Comparison of ENCODE assay signal across 13 cellular contexts in the genomic region with DNA sequence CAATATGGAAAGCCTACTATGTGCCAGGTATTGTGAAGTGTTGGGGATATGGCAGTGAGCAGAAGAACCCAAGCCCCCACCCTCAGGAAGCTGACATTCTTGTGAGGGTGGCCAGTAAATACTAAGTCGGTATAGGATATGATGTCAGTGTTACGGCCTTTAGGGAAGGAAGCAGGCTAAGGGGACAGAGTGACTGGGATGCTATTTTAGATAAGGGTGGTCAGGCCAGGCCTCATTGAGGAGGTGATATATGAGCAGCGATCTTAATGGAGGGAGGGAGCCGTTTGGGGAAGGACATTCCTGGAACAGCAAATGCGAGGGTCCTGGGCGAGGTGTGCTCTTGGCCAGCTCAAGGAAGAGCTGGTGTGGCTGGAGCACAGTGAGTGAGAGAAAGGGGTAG. TPM values are rescaled to one million over a fixed set of nuclear protein-coding genes. Genes with fewer than 3 reads are reported as not detected.
A peak's percentile ranks its signal among the peaks of the same experiment; 100 is the strongest.
DNase-seq lines count a peak whose midpoint lies in the region; ATAC-seq, FAIRE-seq and TF ChIP-seq lines count a peak whose summit lies in the region.
"Had no signal": no experiment of that assay in that cellular context is flagged by ENCODE, and none has a peak within 500 bp of the region (broad histone marks: within the 10 kb centered on the region; RNA-seq: fewer than 3 reads in every experiment).

No MANE protein-coding gene starts in this region.

- H3K9me3 ChIP-seq in K562 (replicated peaks; ENCODE audit: control insufficient read depth, insufficient read depth, low read depth, low read length) = no peaks in the 10 kb centered on the region
- H3K9me3 ChIP-seq: gastrocnemius medialis, ovary had no signal

- no peaks in the 10 kb centered on the region for H3K9me3 Mint-ChIP-seq in neural crest cell

- peaks cover 51% of the 10 kb centered on the region; the same call in 2 of the 3 replicates for H3K36me3 ChIP-seq in K562 (ENCODE audit: control insufficient read depth, insufficient read depth, low read length)
- H3K36me3 ChIP-seq: ovary had no signal

- no peak overlapping the region for H2AFZ ChIP-seq in K562 (ENCODE audit: low read depth, low read length)

- H3K27me3 ChIP-seq in HL-60 (ENCODE audit: insufficient read depth, poor library complexity, severe bottlenecking) = no peaks in the 10 kb centered on the region
- no peaks in the 10 kb centered on the region for H3K27me3 ChIP-seq in K562 (ENCODE audit: control insufficient read depth in 2 of 2, insufficient read depth in 2 of 2, low read length in 2 of 2)
- H3K27me3 ChIP-seq: gastrocnemius medialis, ovary had no signal

- no peaks in the 10 kb centered on the region for H3K27me3 Mint-ChIP-seq in neural crest cell (ENCODE audit: low read depth)

- POLR2A ChIA-PET in K562 (lab: Yijun Ruan, JAX) = interaction anchor here (0.6 to 1.4 kb wide), 4 partner anchors 10 to 31 kb away, joined by 3 to 6 read pairs (median 3); no protein-coding TSS in a partner anchor

- peak overlapping the region; percentile 76 for H3K4me3 ChIP-seq in HL-60 (replicated peaks; ENCODE audit: insufficient read depth, low read length)
- 0 out of 2 replicates have a peak overlapping the region, but pooled peaks have one; percentile 18 for H3K4me3 ChIP-seq in K562
- H3K4me3 ChIP-seq: GM12878, ovary had no signal

- H3K4me1 Mint-ChIP-seq in neural crest cell = peaks cover 20% of the 10 kb centered on the region

- H3K9me1 ChIP-seq in K562 (ENCODE audit: control insufficient read depth, insufficient read depth, low read length) = no peaks in the 10 kb centered on the region

- H4K20me1 ChIP-seq in K562 (replicated peaks; ENCODE audit: control insufficient read depth, insufficient read depth, low read length) = no peaks in the 10 kb centered on the region

- H3K27ac Mint-ChIP-seq in neural crest cell (ENCODE audit: unreplicated experiment) = peak overlapping the region; percentile 35

- WGBS in K562 (ENCODE audit: insufficient coverage, low coverage, missing lambda C conversion rate) = 4% methylated on average over 6 of the region's 6 CpGs

- TF ChIP-seq POLR2A in K562 (conservative IDR thresholded peaks at IDR 0.05) = no peak

- BruUV-seq in K562 (replicated peaks; lab: Mats Ljungman, UMichigan) = no TSS peak

- H3K27ac ChIP-seq in HL-60 (replicated peaks) (peak overlapping the region; percentile 76), K562 (ENCODE audit: extremely low read depth, low read depth, low read length) (peak overlapping the region; percentile 67)
- H3K27ac ChIP-seq: ovary had no signal

- DNase-seq in SIG-M5 treated with dmso at 0.1 percent for 504 hours (lab: John Stamatoyannopoulos, UW; ENCODE audit: unreplicated experiment) (peak; percentile 3), SIG-M5 (lab: John Stamatoyannopoulos, UW) (no peak), HL-60 (ENCODE audit: low read depth in 1 of 2, low spot score in 1 of 2) (no peak), K562 (ENCODE audit: extremely low read depth in 1 of 4, low spot score in 3 of 4) (peak in 2 of 4 experiments; percentile 37 to 67), neural crest cell (ENCODE audit: low read depth, low spot score) (no peak), inferior parietal cortex (ENCODE audit: extremely low spot score) (no peak), omental fat pad (ENCODE audit: low spot score) (no peak)
- DNase-seq: gastrocnemius medialis, Kasumi-1, ovary had no signal

- TF ChIP-seq RAD21 in K562 (CRISPR knock-in tag; conservative IDR thresholded peaks at IDR 0.05 in 1 of 2, IDR thresholded peaks at IDR 0.05 in 1 of 2) = no peak

- TF ChIP-seq EP300 in K562 (IDR thresholded peaks at IDR 0.05; ENCODE audit: low read length) = no peak

- peaks cover 35% of the 10 kb centered on the region for H3K79me2 ChIP-seq in K562 (ENCODE audit: control insufficient read depth, insufficient read depth, low read length)

- TF ChIP-seq CTCF in HL-60 (IDR thresholded peaks at IDR 0.05; ENCODE audit: insufficient read depth, low read length) (no peak), K562 (IDR thresholded peaks at IDR 0.05 in 2 of 3, conservative IDR thresholded peaks at IDR 0.05 in 1 of 3; ENCODE audit: insufficient read depth in 2 of 3, low read depth in 1 of 3, low read length in 3 of 3) (no peak), neural crest cell (conservative IDR thresholded peaks at IDR 0.05) (no peak), omental fat pad (IDR thresholded peaks at IDR 0.05) (no peak)

- H3K4me3 Mint-ChIP-seq in neural crest cell = peak overlapping the region; percentile 69

- FAIRE-seq in K562 (lab: Jason Lieb, UNC) = peak; percentile 80
- FAIRE-seq: A204.1, GM12878 had no signal

- in situ Hi-C loops in K562 (cut with MboI) = no loop called here

- intact Hi-C loops in K562 (cut with micrococcal nuclease) = loop anchor here (2.0 kb wide), 1 partner anchor 54 kb away; no protein-coding TSS in a partner anchor

- H3K4me2 ChIP-seq in K562 (ENCODE audit: insufficient read depth, low read length) = peak overlapping the region; percentile 80

- H3K36me3 Mint-ChIP-seq in neural crest cell (ENCODE audit: low read depth) = peaks cover 15% of the 10 kb centered on the region

- peak overlapping the region; percentile 61 to 84; a peak in 3 of 4 replicates for H3K9ac ChIP-seq in K562 (ENCODE audit: insufficient read depth in 1 of 2, low read depth in 2 of 2, low read length in 2 of 2)

- ATAC-seq in K562 (peak; percentile 40), GM21717 (IDR thresholded peaks at IDR 0.05; ENCODE audit: unreplicated experiment) (no peak), omental fat pad (ENCODE audit: low FRiP score) (no peak)
- ATAC-seq: gastrocnemius medialis had no signal

- CTCF ChIA-PET in K562 (lab: Yijun Ruan, JAX; ENCODE audit: low intra/inter-chr PET ratio) = no interaction called here

- H3K4me1 ChIP-seq in K562 (replicated peaks in 1 of 2; ENCODE audit: control insufficient read depth in 2 of 2, insufficient read depth in 2 of 2, low read length in 2 of 2) = peaks cover 27 to 55% of the 10 kb centered on the region in 2 experiments; a peak in 4 of 5 replicates

RNA-seq across cellular contexts. Expression of gene ATP6AP1, which starts 2.0 kb away (rescaled TPM):
- total RNA-seq in K562 (2011; cell fraction: chromatin; rRNA removed; ENCODE audit: low replicate concordance) = 70.8 and 156 TPM in 2 replicates
- total RNA-seq in K562 (2011; cell fraction: nucleolus; rRNA removed) = 194 and 228 TPM in 2 replicates
- 158 and 184 TPM in 2 replicates for total RNA-seq in K562 (2011; cell fraction: nucleoplasm; rRNA removed)
- total RNA-seq in K562 (2014; rRNA removed) (52.9 and 56.2 TPM in 2 replicates), K562 (2014; rRNA removed; fragmentation: Illumina TruSeq; extraction: Trizol) (26.5 and 30.1 TPM in 2 replicates), K562 (2015; rRNA removed; fragmentation: Illumina TruSeq; extraction: Trizol) (47.3 and 50.0 TPM in 2 replicates), K562 (2021) (75.6 and 81.4 TPM in 2 replicates), neural crest cell (78.2 and 79.8 TPM in 2 replicates), omental fat pad (10 to 100 TPM; 23.8 to 51.8 (median 37.2) TPM)
- polyA plus RNA-seq in K562 (2011; rRNA removed) (60.7 and 93.2 TPM in 2 replicates), K562 (2014; fragmentation: Illumina TruSeq; extraction: Trizol) (90.5 and 100 TPM in 2 replicates), K562 (2014; fragmentation: Nextera tagmentation; extraction: Ambion mirVana) (10 to 100 TPM in 1 of 2 experiments, 1 to 10 TPM in 1; 8.3 to 12.3 TPM), K562 (2014; rRNA removed) (67.1 and 72.0 TPM in 2 replicates)
- polyA plus RNA-seq in K562 (2011; cell fraction: cytosol; rRNA removed) = 177 and 195 TPM in 2 replicates
- polyA plus RNA-seq in K562 (2011; cell fraction: nucleus; rRNA removed) = 93.6 and 94.2 TPM in 2 replicates
- 82.8 and 171 TPM in 2 replicates for polyA plus RNA-seq in K562 (2012)
- polyA minus RNA-seq in K562 (2011; rRNA and poly(A)+ RNA removed) = 48.9 and 56.6 TPM in 2 replicates
- polyA minus RNA-seq in K562 (2011; cell fraction: cytosol; rRNA and poly(A)+ RNA removed) = 78.1 and 123 TPM in 2 replicates
- 13.7 and 29.0 TPM in 2 replicates for polyA minus RNA-seq in K562 (2011; cell fraction: nucleus; rRNA and poly(A)+ RNA removed)

RNA-seq across cellular contexts. Expression of gene GDI1, which starts 6.5 kb away (rescaled TPM):
- 170 and 364 TPM in 2 replicates for total RNA-seq in K562 (2011; cell fraction: chromatin; rRNA removed; ENCODE audit: low replicate concordance)
- 263 and 264 TPM in 2 replicates for total RNA-seq in K562 (2011; cell fraction: nucleolus; rRNA removed)
- total RNA-seq in K562 (2011; cell fraction: nucleoplasm; rRNA removed) = 180 and 225 TPM in 2 replicates
- total RNA-seq in K562 (2014; rRNA removed) = 37.5 and 76.5 TPM in 2 replicates
- total RNA-seq in K562 (2014; rRNA removed; fragmentation: Illumina TruSeq; extraction: Trizol) = 18.9 and 23.9 TPM in 2 replicates
- 27.4 and 30.4 TPM in 2 replicates for total RNA-seq in K562 (2015; rRNA removed; fragmentation: Illumina TruSeq; extraction: Trizol)
- total RNA-seq in K562 (2021) = 54.6 and 61.1 TPM in 2 replicates
- polyA plus RNA-seq in K562 (2011; rRNA removed) = 76.8 and 134 TPM in 2 replicates
- 94.0 and 108 TPM in 2 replicates for polyA plus RNA-seq in K562 (2011; cell fraction: cytosol; rRNA removed)
- 629 and 686 TPM in 2 replicates for polyA plus RNA-seq in K562 (2011; cell fraction: nucleus; rRNA removed)
- 75.0 and 118 TPM in 2 replicates for polyA plus RNA-seq in K562 (2012)
- 73.2 and 82.6 TPM in 2 replicates for polyA plus RNA-seq in K562 (2014; fragmentation: Illumina TruSeq; extraction: Trizol)
- 1 to 10 TPM in 1 of 2 experiments, under 1 TPM in 1; 0.97 to 2.2 TPM for polyA plus RNA-seq in K562 (2014; fragmentation: Nextera tagmentation; extraction: Ambion mirVana)
- polyA plus RNA-seq in K562 (2014; rRNA removed) = 78.1 and 86.1 TPM in 2 replicates
- polyA minus RNA-seq in K562 (2011; rRNA and poly(A)+ RNA removed) = 35.8 and 44.0 TPM in 2 replicates
- 28.5 and 29.3 TPM in 2 replicates for polyA minus RNA-seq in K562 (2011; cell fraction: cytosol; rRNA and poly(A)+ RNA removed)
- 86.3 and 105 TPM in 2 replicates for polyA minus RNA-seq in K562 (2011; cell fraction: nucleus; rRNA and poly(A)+ RNA removed)
- 206 and 210 TPM in 2 replicates for total RNA-seq in neural crest cell
- 100 to 1,000 TPM in 2 of 4 donors, 10 to 100 TPM in 2; 75.3 to 119 (median 96.9) TPM for total RNA-seq in omental fat pad

RNA-seq across cellular contexts. Expression of gene FAM50A, which starts 13.4 kb away (rescaled TPM):
- total RNA-seq in K562 (2011; cell fraction: chromatin; rRNA removed; ENCODE audit: low replicate concordance) = 162 and 289 TPM in 2 replicates
- 167 and 169 TPM in 2 replicates for total RNA-seq in K562 (2011; cell fraction: nucleolus; rRNA removed)
- total RNA-seq in K562 (2011; cell fraction: nucleoplasm; rRNA removed) = 104 and 137 TPM in 2 replicates
- total RNA-seq in K562 (2014; rRNA removed) (73.7 and 74.9 TPM in 2 replicates), K562 (2014; rRNA removed; fragmentation: Illumina TruSeq; extraction: Trizol) (41.6 and 52.9 TPM in 2 replicates), K562 (2015; rRNA removed; fragmentation: Illumina TruSeq; extraction: Trizol) (65.7 and 67.3 TPM in 2 replicates), K562 (2021) (56.6 and 65.2 TPM in 2 replicates), neural crest cell (68.8 and 69.0 TPM in 2 replicates), omental fat pad (10 to 100 TPM; 49.2 to 83.2 (median 74.9) TPM)
- polyA plus RNA-seq in K562 (2011; rRNA removed) (73.7 and 76.9 TPM in 2 replicates), K562 (2014; fragmentation: Illumina TruSeq; extraction: Trizol) (73.3 and 77.1 TPM in 2 replicates), K562 (2014; fragmentation: Nextera tagmentation; extraction: Ambion mirVana) (1 to 10 TPM; 4.4 to 5.5 TPM), K562 (2014; rRNA removed) (105 and 114 TPM in 2 replicates)
- polyA plus RNA-seq in K562 (2011; cell fraction: cytosol; rRNA removed) = 52.3 and 53.9 TPM in 2 replicates
- polyA plus RNA-seq in K562 (2011; cell fraction: nucleus; rRNA removed) = 286 and 308 TPM in 2 replicates
- polyA plus RNA-seq in K562 (2012) = 104 and 163 TPM in 2 replicates
- polyA minus RNA-seq in K562 (2011; rRNA and poly(A)+ RNA removed) = 62.0 and 76.8 TPM in 2 replicates
- 30.5 and 38.8 TPM in 2 replicates for polyA minus RNA-seq in K562 (2011; cell fraction: cytosol; rRNA and poly(A)+ RNA removed)
- 61.1 and 94.3 TPM in 2 replicates for polyA minus RNA-seq in K562 (2011; cell fraction: nucleus; rRNA and poly(A)+ RNA removed)

RNA-seq across cellular contexts. Expression of gene TAFAZZIN, which starts 19.2 kb away (rescaled TPM):
- total RNA-seq in K562 (2011; cell fraction: chromatin; rRNA removed; ENCODE audit: low replicate concordance) = 68.1 and 155 TPM in 2 replicates
- 126 and 130 TPM in 2 replicates for total RNA-seq in K562 (2011; cell fraction: nucleolus; rRNA removed)
- 84.5 and 90.6 TPM in 2 replicates for total RNA-seq in K562 (2011; cell fraction: nucleoplasm; rRNA removed)
- total RNA-seq in K562 (2014; rRNA removed) = 20.2 and 33.7 TPM in 2 replicates
- 10.7 and 11.3 TPM in 2 replicates for total RNA-seq in K562 (2014; rRNA removed; fragmentation: Illumina TruSeq; extraction: Trizol)
- total RNA-seq in K562 (2015; rRNA removed; fragmentation: Illumina TruSeq; extraction: Trizol) = 15.6 and 17.1 TPM in 2 replicates
- total RNA-seq in K562 (2021) = 29.6 and 32.2 TPM in 2 replicates
- 24.0 and 39.6 TPM in 2 replicates for polyA plus RNA-seq in K562 (2011; rRNA removed)
- polyA plus RNA-seq in K562 (2011; cell fraction: cytosol; rRNA removed) = 24.2 and 26.2 TPM in 2 replicates
- polyA plus RNA-seq in K562 (2011; cell fraction: nucleus; rRNA removed) = 415 and 432 TPM in 2 replicates
- polyA plus RNA-seq in K562 (2012) = 21.3 and 52.8 TPM in 2 replicates
- 20.2 and 25.0 TPM in 2 replicates for polyA plus RNA-seq in K562 (2014; fragmentation: Illumina TruSeq; extraction: Trizol)
- under 1 TPM; 0.49 to 0.64 TPM for polyA plus RNA-seq in K562 (2014; fragmentation: Nextera tagmentation; extraction: Ambion mirVana)
- 33.6 and 40.7 TPM in 2 replicates for polyA plus RNA-seq in K562 (2014; rRNA removed)
- polyA minus RNA-seq in K562 (2011; rRNA and poly(A)+ RNA removed) = 7.7 and 17.0 TPM in 2 replicates
- polyA minus RNA-seq in K562 (2011; cell fraction: cytosol; rRNA and poly(A)+ RNA removed) = 8.3 and 13.7 TPM in 2 replicates
- 45.6 and 52.2 TPM in 2 replicates for polyA minus RNA-seq in K562 (2011; cell fraction: nucleus; rRNA and poly(A)+ RNA removed)
- 45.7 and 47.1 TPM in 2 replicates for total RNA-seq in neural crest cell
- 10 to 100 TPM; 20.8 to 76.3 (median 33.1) TPM for total RNA-seq in omental fat pad

RNA-seq across cellular contexts. Expression of gene DNASE1L1, which starts 21.4 kb away (rescaled TPM):
- total RNA-seq in K562 (2011; cell fraction: chromatin; rRNA removed; ENCODE audit: low replicate concordance) = 14.4 and 29.9 TPM in 2 replicates
- 32.4 and 37.9 TPM in 2 replicates for total RNA-seq in K562 (2011; cell fraction: nucleolus; rRNA removed)
- total RNA-seq in K562 (2011; cell fraction: nucleoplasm; rRNA removed) = 24.0 and 27.8 TPM in 2 replicates
- 12.4 and 16.4 TPM in 2 replicates for total RNA-seq in K562 (2014; rRNA removed)
- total RNA-seq in K562 (2014; rRNA removed; fragmentation: Illumina TruSeq; extraction: Trizol) = 5.7 and 5.9 TPM in 2 replicates
- total RNA-seq in K562 (2015; rRNA removed; fragmentation: Illumina TruSeq; extraction: Trizol) = 4.9 and 5.5 TPM in 2 replicates
- 10.9 and 11.2 TPM in 2 replicates for total RNA-seq in K562 (2021)
- 12.6 and 14.8 TPM in 2 replicates for polyA plus RNA-seq in K562 (2011; rRNA removed)
- polyA plus RNA-seq in K562 (2011; cell fraction: cytosol; rRNA removed) = 18.6 and 34.4 TPM in 2 replicates
- 18.8 and 31.1 TPM in 2 replicates for polyA plus RNA-seq in K562 (2011; cell fraction: nucleus; rRNA removed)
- polyA plus RNA-seq in K562 (2012) = 14.5 and 24.0 TPM in 2 replicates
- 7.9 and 12.9 TPM in 2 replicates for polyA plus RNA-seq in K562 (2014; fragmentation: Illumina TruSeq; extraction: Trizol)
- polyA plus RNA-seq in K562 (2014; fragmentation: Nextera tagmentation; extraction: Ambion mirVana) = under 1 TPM; 0.73 to 0.74 TPM
- polyA plus RNA-seq in K562 (2014; rRNA removed) = 11.6 and 16.4 TPM in 2 replicates
- 5.2 and 6.9 TPM in 2 replicates for polyA minus RNA-seq in K562 (2011; rRNA and poly(A)+ RNA removed)
- 8.1 and 9.3 TPM in 2 replicates for polyA minus RNA-seq in K562 (2011; cell fraction: cytosol; rRNA and poly(A)+ RNA removed)
- 4.7 and 6.1 TPM in 2 replicates for polyA minus RNA-seq in K562 (2011; cell fraction: nucleus; rRNA and poly(A)+ RNA removed)
- total RNA-seq in neural crest cell = 9.3 and 11.5 TPM in 2 replicates
- total RNA-seq in omental fat pad = 10 to 100 TPM; 33.4 to 47.3 (median 38.8) TPM
